Comparison of ENCODE assay signal across 24 cellular contexts in genomic region chr2:42902939-42903709, GRCh38.
A peak's percentile ranks its signal among the peaks of the same experiment; 100 is the strongest.
DNase-seq lines count a peak whose midpoint lies in the region; ATAC-seq and TF ChIP-seq lines count a peak whose summit lies in the region.
"Had no signal": no experiment of that assay in that cellular context is flagged by ENCODE, and none has a peak within 500 bp of the region (broad histone marks: within the 10 kb centered on the region; RNA-seq: fewer than 3 reads in every experiment).

No MANE protein-coding gene starts in this region.

- H3K27ac Mint-ChIP-seq in activated naive CD4-positive, alpha-beta T cell treated with anti-CD3 and anti-CD28 coated beads, Interleukin-2, amount 50 U/mL, for 24 hours: peak overlapping the region; percentile 65
- no peak overlapping the region for H3K27ac Mint-ChIP-seq in activated naive CD4-positive, alpha-beta T cell treated with anti-CD3 and anti-CD28 coated beads, Interleukin-2, amount 50 U/mL, for 72 hours
- H3K27ac Mint-ChIP-seq in mesothelial cell of epicardium: peak overlapping the region; percentile 35
- no peak overlapping the region for H3K27ac Mint-ChIP-seq in activated CD4-positive, alpha-beta T cell treated with anti-CD3 and anti-CD28 coated beads, Interleukin-2, amount 10 ng/mL, durations not matched to agents 7 days and 5 days
- H3K27ac Mint-ChIP-seq: activated CD4-positive, alpha-beta T cell treated with anti-CD3 and anti-CD28 coated beads, Interleukin-2, amount 10 ng/mL, durations not matched to agents 24 days and 14 days; activated T-helper 17 cell treated with anti-CD3 and anti-CD28 coated beads, Interleukin-2, amount 50 U/mL, for 72 hours; effector memory CD8-positive, alpha-beta T cell; IgD-negative memory B cell; natural killer cell treated with Interleukin-12 subunit alpha and Interleukin-12 subunit beta and Interleukin-15 and Interleukin-18, amount 100 ng/mL, for 72 hours; stimulated activated naive B cell treated with anti-CD40 and anti-IgM and Interleukin-4, amounts not matched to agents 10 μg/mL and 1 μg/mL and 100 μg/mL, for 72 hours; T-helper 17 cell had no signal

- TF ChIP-seq CTCF in coronary artery (IDR thresholded peaks at IDR 0.05): no peak
- no peak for TF ChIP-seq CTCF in mesothelial cell of epicardium (IDR thresholded peaks at IDR 0.05; ENCODE audit: unreplicated experiment)
- no peak for TF ChIP-seq CTCF in thoracic aorta (IDR thresholded peaks at IDR 0.05)

- H3K4me3 Mint-ChIP-seq in activated naive CD4-positive, alpha-beta T cell treated with anti-CD3 and anti-CD28 coated beads, Interleukin-2, amount 50 U/mL, for 24 hours: no peak overlapping the region
- H3K4me3 Mint-ChIP-seq in mesothelial cell of epicardium: no peak overlapping the region
- H3K4me3 Mint-ChIP-seq in activated CD4-positive, alpha-beta T cell treated with anti-CD3 and anti-CD28 coated beads, Interleukin-2, amount 10 ng/mL, durations not matched to agents 7 days and 5 days: no peak overlapping the region
- H3K4me3 Mint-ChIP-seq: activated CD4-positive, alpha-beta T cell treated with anti-CD3 and anti-CD28 coated beads, Interleukin-2, amount 10 ng/mL, durations not matched to agents 24 days and 14 days; activated T-helper 17 cell treated with anti-CD3 and anti-CD28 coated beads, Interleukin-2, amount 50 U/mL, for 72 hours; effector memory CD8-positive, alpha-beta T cell; natural killer cell treated with Interleukin-12 subunit alpha and Interleukin-12 subunit beta and Interleukin-15 and Interleukin-18, amount 100 ng/mL, for 72 hours; stimulated activated naive B cell treated with anti-CD40 and anti-IgM and Interleukin-4, amounts not matched to agents 10 μg/mL and 1 μg/mL and 100 μg/mL, for 72 hours; T-helper 17 cell had no signal

- no peaks in the 10 kb centered on the region for H3K4me1 Mint-ChIP-seq in activated naive CD4-positive, alpha-beta T cell treated with anti-CD3 and anti-CD28 coated beads, Interleukin-2, amount 50 U/mL, for 24 hours
- H3K4me1 Mint-ChIP-seq in mesothelial cell of epicardium: peaks cover 49% of the 10 kb centered on the region
- H3K4me1 Mint-ChIP-seq in activated CD4-positive, alpha-beta T cell treated with anti-CD3 and anti-CD28 coated beads, Interleukin-2, amount 10 ng/mL, durations not matched to agents 7 days and 5 days: no peaks in the 10 kb centered on the region
- H3K4me1 Mint-ChIP-seq: activated CD4-positive, alpha-beta T cell treated with anti-CD3 and anti-CD28 coated beads, Interleukin-2, amount 10 ng/mL, durations not matched to agents 24 days and 14 days; activated T-helper 17 cell treated with anti-CD3 and anti-CD28 coated beads, Interleukin-2, amount 50 U/mL, for 72 hours had no signal

- H3K36me3 Mint-ChIP-seq in activated naive CD4-positive, alpha-beta T cell treated with anti-CD3 and anti-CD28 coated beads, Interleukin-2, amount 50 U/mL, for 24 hours: no peaks in the 10 kb centered on the region
- H3K36me3 Mint-ChIP-seq in activated naive CD4-positive, alpha-beta T cell treated with anti-CD3 and anti-CD28 coated beads, Interleukin-2, amount 50 U/mL, for 72 hours: no peaks in the 10 kb centered on the region
- no peaks in the 10 kb centered on the region for H3K36me3 Mint-ChIP-seq in mesothelial cell of epicardium
- H3K36me3 Mint-ChIP-seq in activated CD4-positive, alpha-beta T cell treated with anti-CD3 and anti-CD28 coated beads, Interleukin-2, amount 10 ng/mL, durations not matched to agents 7 days and 5 days (ENCODE audit: low read depth): no peaks in the 10 kb centered on the region
- H3K36me3 Mint-ChIP-seq: IgD-negative memory B cell; natural killer cell treated with Interleukin-12 subunit alpha and Interleukin-12 subunit beta and Interleukin-15 and Interleukin-18, amount 100 ng/mL, for 72 hours; stimulated activated naive B cell treated with anti-CD40 and anti-IgM and Interleukin-4, amounts not matched to agents 10 μg/mL and 1 μg/mL and 100 μg/mL, for 72 hours had no signal

- CTCF ChIA-PET in activated CD4-positive, alpha-beta T cell treated with anti-CD3 and anti-CD28 coated beads, Interleukin-2, amount 10 ng/mL, durations not matched to agents 7 days and 5 days (lab: Charles Lee): interaction anchor here (1.1 kb wide), 1 partner anchor 25 kb away, joined by 3 read pairs; no protein-coding TSS in a partner anchor

- H3K9me3 ChIP-seq in thoracic aorta: no peaks in the 10 kb centered on the region
- H3K9me3 ChIP-seq: HAP-1, MG63, thyroid gland had no signal

- no peaks in the 10 kb centered on the region for H3K9me3 Mint-ChIP-seq in activated naive CD4-positive, alpha-beta T cell treated with anti-CD3 and anti-CD28 coated beads, Interleukin-2, amount 50 U/mL, for 24 hours
- no peaks in the 10 kb centered on the region for H3K9me3 Mint-ChIP-seq in activated naive CD4-positive, alpha-beta T cell treated with anti-CD3 and anti-CD28 coated beads, Interleukin-2, amount 50 U/mL, for 72 hours
- peaks cover under 1% of the 10 kb centered on the region for H3K9me3 Mint-ChIP-seq in mesothelial cell of epicardium
- H3K9me3 Mint-ChIP-seq in activated CD4-positive, alpha-beta T cell treated with anti-CD3 and anti-CD28 coated beads, Interleukin-2, amount 10 ng/mL, durations not matched to agents 7 days and 5 days: no peaks in the 10 kb centered on the region
- H3K9me3 Mint-ChIP-seq: activated CD4-positive, alpha-beta T cell treated with anti-CD3 and anti-CD28 coated beads, Interleukin-2, amount 10 ng/mL, durations not matched to agents 24 days and 14 days; activated T-helper 17 cell treated with anti-CD3 and anti-CD28 coated beads, Interleukin-2, amount 50 U/mL, for 72 hours; effector memory CD8-positive, alpha-beta T cell; IgD-negative memory B cell; natural killer cell treated with Interleukin-12 subunit alpha and Interleukin-12 subunit beta and Interleukin-15 and Interleukin-18, amount 100 ng/mL, for 72 hours; stimulated activated naive B cell treated with anti-CD40 and anti-IgM and Interleukin-4, amounts not matched to agents 10 μg/mL and 1 μg/mL and 100 μg/mL, for 72 hours had no signal

- ATAC-seq in activated naive CD4-positive, alpha-beta T cell treated with anti-CD3 and anti-CD28 coated beads, Interleukin-2, amount 50 U/mL, for 72 hours: no peak
- ATAC-seq in thoracic aorta (ENCODE audit: insufficient number of reproducible peaks, low FRiP score, low read depth) (no peak), GM21717 (IDR thresholded peaks at IDR 0.05; ENCODE audit: unreplicated experiment) (no peak)
- ATAC-seq: activated T-helper 17 cell treated with anti-CD3 and anti-CD28 coated beads, Interleukin-2, amount 50 U/mL, for 72 hours; effector memory CD8-positive, alpha-beta T cell; left colon; stimulated activated naive B cell treated with anti-CD40 and anti-IgM and Interleukin-4, amounts not matched to agents 10 μg/mL and 1 μg/mL and 100 μg/mL, for 72 hours; T-helper 17 cell had no signal

- H3K27ac ChIP-seq in coronary artery: peak overlapping the region in 1 of 2 donors; percentile 44
- H3K27ac ChIP-seq in thoracic aorta: peak overlapping the region; percentile 35 to 93
- H3K27ac ChIP-seq: SK-N-MC, thyroid gland had no signal

- H3K27me3 ChIP-seq in thoracic aorta (replicated peaks; ENCODE audit: insufficient read depth): no peaks in the 10 kb centered on the region
- H3K27me3 ChIP-seq: MG63, thyroid gland had no signal

- H3K27me3 Mint-ChIP-seq in activated naive CD4-positive, alpha-beta T cell treated with anti-CD3 and anti-CD28 coated beads, Interleukin-2, amount 50 U/mL, for 24 hours: peaks cover 3% of the 10 kb centered on the region
- no peaks in the 10 kb centered on the region for H3K27me3 Mint-ChIP-seq in mesothelial cell of epicardium (ENCODE audit: low read depth)
- H3K27me3 Mint-ChIP-seq in activated CD4-positive, alpha-beta T cell treated with anti-CD3 and anti-CD28 coated beads, Interleukin-2, amount 10 ng/mL, durations not matched to agents 7 days and 5 days: peaks cover 4% of the 10 kb centered on the region

- POLR2A ChIA-PET in activated CD4-positive, alpha-beta T cell treated with anti-CD3 and anti-CD28 coated beads, Interleukin-2, amount 10 ng/mL, durations not matched to agents 7 days and 5 days (lab: Charles Lee): no interaction called here

- H3K4me1 ChIP-seq in thoracic aorta (ENCODE audit: control insufficient read depth in 1 of 2, low read depth in 2 of 2): peaks cover 28 to 72% of the 10 kb centered on the region in 2 donors

- no peaks in the 10 kb centered on the region for H3K36me3 ChIP-seq in thoracic aorta
- H3K36me3 ChIP-seq: HAP-1, MG63, thyroid gland had no signal

- no peak for DNase-seq in activated naive CD4-positive, alpha-beta T cell treated with anti-CD3 and anti-CD28 coated beads, Interleukin-2, amount 50 U/mL, for 72 hours (ENCODE audit: low spot score in 2 of 2)
- peak; percentile 59 for DNase-seq in coronary artery (ENCODE audit: low spot score)
- no peak for DNase-seq in mesothelial cell of epicardium (ENCODE audit: low spot score in 2 of 2, unreplicated experiment in 2 of 2)
- no peak for DNase-seq in thoracic aorta (ENCODE audit: low spot score)
- no peak for DNase-seq in activated CD4-positive, alpha-beta T cell treated with anti-CD3 and anti-CD28 coated beads, Interleukin-2, amount 10 ng/mL, durations not matched to agents 7 days and 5 days
- no peak for DNase-seq in stimulated activated CD4-positive, alpha-beta T cell treated with anti-CD3 and anti-CD28 coated beads, Interleukin-12 subunit alpha, Interleukin-12 subunit beta, amount 100 ng/mL, for 4 hours
- DNase-seq: activated CD4-positive, alpha-beta T cell treated with anti-CD3 and anti-CD28 coated beads, Interleukin-2, amount 10 ng/mL, durations not matched to agents 24 days and 14 days; activated CD8-positive, alpha-beta memory T cell treated with anti-CD3 and anti-CD28 coated beads, Interleukin-2, amount 50 U/mL, for 4 hours; effector memory CD8-positive, alpha-beta T cell; left colon; MG63; midbrain; stimulated activated CD4-positive, alpha-beta T cell treated with anti-CD3 and anti-CD28 coated beads, Interleukin-2, amount 100 ng/mL, for 48 hours; stimulated activated naive B cell treated with anti-CD40 and anti-IgM and Interleukin-4, amounts not matched to agents 10 μg/mL and 1 μg/mL and 100 μg/mL, for 72 hours; T-helper 17 cell; thyroid gland had no signal

- H3K4me3 ChIP-seq in coronary artery (no peak overlapping the region), thoracic aorta (no peak overlapping the region)
- H3K4me3 ChIP-seq: HAP-1, MG63, smooth muscle cell, thyroid gland had no signal

Comparison
In these comparisons a context has a peak if more than half of its experiments do, and no peak if none do; other contexts are left out.
1. H3K27ac Mint-ChIP-seq: peak in activated naive CD4-positive, alpha-beta T cell treated with anti-CD3 and anti-CD28 coated beads, Interleukin-2, amount 50 U/mL, for 24 hours (single experiment) and mesothelial cell of epicardium (single experiment); none in activated naive CD4-positive, alpha-beta T cell treated with anti-CD3 and anti-CD28 coated beads, Interleukin-2, amount 50 U/mL, for 72 hours (0 of 2) and activated CD4-positive, alpha-beta T cell treated with anti-CD3 and anti-CD28 coated beads, Interleukin-2, amount 10 ng/mL, durations not matched to agents 7 days and 5 days (single experiment).